13 cellular contexts compared by ENCODE assay signal in genomic region chr5:59893061-59893435, GRCh38.
A peak's percentile ranks its signal among the peaks of the same experiment; 100 is the strongest.
DNase-seq lines count a peak whose midpoint lies in the region; ATAC-seq lines count a peak whose summit lies in the region.
"Had no signal": no experiment of that assay in that cellular context is flagged by ENCODE, and none has a peak within 500 bp of the region (broad histone marks: within the 10 kb centered on the region; RNA-seq: fewer than 3 reads in every experiment).

No MANE protein-coding gene starts in this region.

- H3K36me3 Mint-ChIP-seq in stimulated activated effector memory CD8-positive, alpha-beta T cell treated with anti-CD3 and anti-CD28 coated beads, Interleukin-12 subunit alpha, Interleukin-12 subunit beta, amount 100 ng/mL, for 72 hours: no peaks in the 10 kb centered on the region

- no peak overlapping the region for H3K27ac Mint-ChIP-seq in stimulated activated effector memory CD8-positive, alpha-beta T cell treated with anti-CD3 and anti-CD28 coated beads, Interleukin-12 subunit alpha, Interleukin-12 subunit beta, amount 100 ng/mL, for 72 hours
- H3K27ac Mint-ChIP-seq: activated CD8-positive, alpha-beta T cell treated with anti-CD3 and anti-CD28 coated beads for 36 hours had no signal

- H3K4me1 Mint-ChIP-seq in stimulated activated effector memory CD8-positive, alpha-beta T cell treated with anti-CD3 and anti-CD28 coated beads, Interleukin-12 subunit alpha, Interleukin-12 subunit beta, amount 100 ng/mL, for 72 hours: peaks cover 10% of the 10 kb centered on the region

- H3K9me3 Mint-ChIP-seq in stimulated activated effector memory CD8-positive, alpha-beta T cell treated with anti-CD3 and anti-CD28 coated beads, Interleukin-12 subunit alpha, Interleukin-12 subunit beta, amount 100 ng/mL, for 72 hours: no peaks in the 10 kb centered on the region
- H3K9me3 Mint-ChIP-seq: activated CD8-positive, alpha-beta T cell treated with anti-CD3 and anti-CD28 coated beads for 36 hours had no signal

- ATAC-seq in stimulated activated effector memory CD8-positive, alpha-beta T cell treated with anti-CD3 and anti-CD28 coated beads, Interleukin-12 subunit alpha, Interleukin-12 subunit beta, amount 100 ng/mL, for 72 hours: peak; percentile 11
- ATAC-seq: activated CD8-positive, alpha-beta T cell treated with anti-CD3 and anti-CD28 coated beads for 36 hours had no signal

- peak overlapping the region; percentile 44 for H3K27ac ChIP-seq in caudate nucleus (ENCODE audit: low read depth, low read length)
- H3K27ac ChIP-seq: esophagus squamous epithelium had no signal

- H3K4me3 Mint-ChIP-seq in stimulated activated effector memory CD8-positive, alpha-beta T cell treated with anti-CD3 and anti-CD28 coated beads, Interleukin-12 subunit alpha, Interleukin-12 subunit beta, amount 100 ng/mL, for 72 hours: no peak overlapping the region
- H3K4me3 Mint-ChIP-seq: activated CD8-positive, alpha-beta T cell treated with anti-CD3 and anti-CD28 coated beads for 36 hours had no signal

- DNase-seq in NCI-H1417 (lab: John Stamatoyannopoulos, UW) (peak in 2 of 3 experiments; percentile 53 to 66), NCI-H1417 treated with DMSO at 0.1 percent for 48 hours (lab: John Stamatoyannopoulos, UW) (no peak), caudate nucleus (lab: John Stamatoyannopoulos, UW) (peak in 3 of 61 donors; percentile 7 to 50 (median 49)), iPS-NIHi7 (ENCODE audit: extremely low spot score) (peak; percentile 38), NCI-H526 treated with DMSO at 0.1 percent for 48 hours (lab: John Stamatoyannopoulos, UW) (no peak), cortex of kidney (lab: John Stamatoyannopoulos, UW) (no peak), DMS114 treated with DMSO at 0.1 percent for 48 hours (lab: John Stamatoyannopoulos, UW; ENCODE audit: unreplicated experiment) (no peak)
- no peak for DNase-seq in stimulated activated effector memory CD8-positive, alpha-beta T cell treated with anti-CD3 and anti-CD28 coated beads, Interleukin-12 subunit alpha, Interleukin-12 subunit beta, amount 100 ng/mL, for 72 hours (ENCODE audit: low spot score in 2 of 2)
- DNase-seq: activated CD8-positive, alpha-beta T cell treated with anti-CD3 and anti-CD28 coated beads for 36 hours; activated naive CD4-positive, alpha-beta T cell; esophagus squamous epithelium; islet precursor cell; NCI-H2171 had no signal

Comparison
In these comparisons a context has a peak if more than half of its experiments do, and no peak if none do; other contexts are left out.
1. DNase-seq: peak in NCI-H1417 (2 of 3) and iPS-NIHi7 (single experiment); none in NCI-H1417 treated with DMSO at 0.1 percent for 48 hours (single experiment), stimulated activated effector memory CD8-positive, alpha-beta T cell treated with anti-CD3 and anti-CD28 coated beads, Interleukin-12 subunit alpha, Interleukin-12 subunit beta, amount 100 ng/mL, for 72 hours (0 of 2), NCI-H526 treated with DMSO at 0.1 percent for 48 hours (single experiment), cortex of kidney (single experiment) and DMS114 treated with DMSO at 0.1 percent for 48 hours (single experiment).